12 cellular contexts compared by ENCODE assay signal in the genomic region with DNA sequence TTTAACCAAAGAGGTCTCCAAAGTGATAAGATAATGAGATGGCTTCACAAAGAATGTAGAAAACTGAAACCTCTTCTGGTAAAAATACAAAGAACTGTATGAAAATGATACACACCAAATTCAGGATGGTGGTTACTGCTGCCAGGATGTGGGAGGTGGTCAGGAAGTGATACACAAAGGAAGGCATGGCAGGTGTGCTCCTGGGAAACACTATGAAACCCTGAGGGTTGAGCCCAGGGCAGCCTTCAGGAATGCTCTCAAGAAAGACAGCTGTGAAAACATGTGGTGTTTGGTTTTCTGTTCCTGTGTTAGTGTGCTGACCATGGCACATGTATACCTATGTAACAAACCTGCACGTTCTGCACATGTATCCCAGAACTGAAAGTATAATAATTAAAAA.
DNase-seq lines count a peak whose midpoint lies in the region; ATAC-seq and TF ChIP-seq lines count a peak whose summit lies in the region.
"Had no signal": no experiment of that assay in that cellular context is flagged by ENCODE, and none has a peak within 500 bp of the region (broad histone marks: within the 10 kb centered on the region; RNA-seq: fewer than 3 reads in every experiment).

No MANE protein-coding gene starts in this region.

- H3K9me3 ChIP-seq in SJCRH30 (replicated peaks), result no peaks in the 10 kb centered on the region; the same call in 1 of the 2 replicates
- no peaks in the 10 kb centered on the region for H3K9me3 ChIP-seq in colonic mucosa
- no peaks in the 10 kb centered on the region for H3K9me3 ChIP-seq in lower lobe of right lung
- H3K9me3 ChIP-seq: A549 had no signal

- intact Hi-C loops in colonic mucosa (cut with DNase I), result no loop called here
- intact Hi-C loops in lower lobe of right lung (cut with DNase I), result no loop called here

- H3K27me3 ChIP-seq in SJCRH30 (no peaks in the 10 kb centered on the region), colonic mucosa (no peaks in the 10 kb centered on the region), lower lobe of right lung (ENCODE audit: low read depth) (no peaks in the 10 kb centered on the region)

- H3K9ac ChIP-seq in colonic mucosa (ENCODE audit: low read depth in 2 of 2, low read length in 2 of 2), result no peak overlapping the region

- DNase-seq in NCI-H2107 (lab: John Stamatoyannopoulos, UW) (peak; percentile 1), NCI-H2107 treated with DMSO at 0.1 percent for 48 hours (lab: John Stamatoyannopoulos, UW; ENCODE audit: unreplicated experiment) (no peak), NCI-H146 (lab: John Stamatoyannopoulos, UW) (peak; percentile 96), SJCRH30 (peak; percentile 62 to 78), colonic mucosa (no peak), lower lobe of right lung (no peak)
- no peak for DNase-seq in activated T-cell treated with anti-CD3 and anti-CD28 coated beads, Interleukin-2, amount 50 U/mL, for 48 hours
- DNase-seq: activated CD4-positive, alpha-beta T cell treated with anti-CD3 and anti-CD28 coated beads for 48 hours; stimulated activated CD4-positive, alpha-beta T cell treated with anti-CD3 and anti-CD28 coated beads, Interleukin-15, amount 100 ng/mL, for 24 hours; trophoblast cell had no signal

- H3K27ac ChIP-seq in SJCRH30 (0 out of 2 replicates have a peak overlapping the region, but pooled peaks have one; percentile 25), colonic mucosa (no peak overlapping the region), lower lobe of right lung (no peak overlapping the region)
- H3K27ac ChIP-seq: A549 had no signal

- ATAC-seq in lower lobe of right lung (no peak), GM21367 (IDR thresholded peaks at IDR 0.05; ENCODE audit: unreplicated experiment) (no peak)
- ATAC-seq: A549 had no signal

- H3K4me3 ChIP-seq in SJCRH30, result no peak overlapping the region
- H3K4me3 ChIP-seq in colonic mucosa, result no peak overlapping the region
- no peak overlapping the region for H3K4me3 ChIP-seq in lower lobe of right lung
- H3K4me3 ChIP-seq: A549 had no signal

- H3K36me3 ChIP-seq in SJCRH30 (no peaks in the 10 kb centered on the region), colonic mucosa (no peaks in the 10 kb centered on the region), lower lobe of right lung (no peaks in the 10 kb centered on the region)

- no peak for TF ChIP-seq CTCF in colonic mucosa (IDR thresholded peaks at IDR 0.05)
- TF ChIP-seq CTCF in lower lobe of right lung (IDR thresholded peaks at IDR 0.05), result no peak

- H3K4me1 ChIP-seq in SJCRH30 (peaks cover 10% of the 10 kb centered on the region), colonic mucosa (no peaks in the 10 kb centered on the region), lower lobe of right lung (no peaks in the 10 kb centered on the region)
- H3K4me1 ChIP-seq: A549 had no signal

Comparison
In these comparisons a context has a peak if more than half of its experiments do, and no peak if none do; other contexts are left out.
1. DNase-seq: peak in NCI-H2107 (single experiment), NCI-H146 (single experiment) and SJCRH30 (2 of 2); none in NCI-H2107 treated with DMSO at 0.1 percent for 48 hours (single experiment), colonic mucosa (single experiment), lower lobe of right lung (single experiment) and activated T-cell treated with anti-CD3 and anti-CD28 coated beads, Interleukin-2, amount 50 U/mL, for 48 hours (0 of 2).